ENCODE assay signal across 29 cellular contexts in genomic region chr14:97073622-97074021, GRCh38.
"Had no signal": no experiment of that assay in that cellular context is flagged by ENCODE, and none has a peak within 500 bp of the region (broad histone marks: within the 10 kb centered on the region; RNA-seq: fewer than 3 reads in every experiment).

No MANE protein-coding gene starts in this region.

- H3K79me2 ChIP-seq: parathyroid adenoma had no signal

- H3K36me3 ChIP-seq: ovary, spleen, suprapubic skin, tibial artery, transverse colon, upper lobe of right lung, uterus had no signal

- H3K9ac ChIP-seq: parathyroid adenoma had no signal

- H3K4me3 ChIP-seq: ovary, psoas muscle, skin epidermis, smooth muscle cell, spleen, suprapubic skin, testis, tibial artery, transverse colon, upper lobe of right lung, uterus had no signal

- H3K27ac ChIP-seq: ovary, parathyroid adenoma, psoas muscle, skin epidermis, spleen, suprapubic skin, testis, tibial artery, transverse colon, upper lobe of right lung, uterus had no signal

- H3K4me1 ChIP-seq: parathyroid adenoma, psoas muscle, suprapubic skin, testis, tibial artery, transverse colon, upper lobe of right lung, uterus had no signal

- ATAC-seq: naive thymus-derived CD8-positive, alpha-beta T cell; natural killer cell treated with Interleukin-12 subunit alpha and Interleukin-12 subunit beta and Interleukin-15 and Interleukin-18, amount 100 ng/mL, for 72 hours; psoas muscle; right cardiac atrium; sciatic nerve; stimulated activated memory B cell treated with anti-CD40 and anti-IgM and Interleukin-4, amounts not matched to agents 10 μg/mL and 1 μg/mL and 100 μg/mL, for 72 hours; stimulated activated naive CD8-positive, alpha-beta T cell treated with anti-CD3 and anti-CD28 coated beads, Interleukin-15, amount 100 ng/mL, for 72 hours; stimulated activated naive CD8-positive, alpha-beta T cell treated with anti-CD3 and anti-CD28 coated beads, Interleukin-15, Interleukin-2, amounts not matched to agents 100 U/mL and 50 U/mL, for 24 hours; upper lobe of right lung had no signal

- H3K9me3 ChIP-seq: ovary, psoas muscle, spleen, suprapubic skin, testis, tibial artery, transverse colon, upper lobe of right lung, uterus had no signal

- H3K27me3 ChIP-seq: ovary, suprapubic skin, testis, tibial artery, uterus had no signal

- H2AFZ ChIP-seq: parathyroid adenoma had no signal

- DNase-seq: naive thymus-derived CD8-positive, alpha-beta T cell; nephron progenitor cell; occipital lobe; ovary; posterior cingulate gyrus; psoas muscle; right cardiac atrium; spleen; stimulated activated CD4-positive, alpha-beta T cell treated with anti-CD3 and anti-CD28 coated beads, Interleukin-12 subunit alpha, Interleukin-12 subunit beta, amount 100 ng/mL, for 4 hours; stimulated activated CD4-positive, alpha-beta T cell treated with anti-CD3 and anti-CD28 coated beads, Interleukin-1b, Interleukin-23, amount 100 ng/mL, for 48 hours; stimulated activated CD4-positive, alpha-beta T cell treated with anti-CD3 and anti-CD28 coated beads, Interleukin-4, amount 100 ng/mL, for 1 hour; stimulated activated CD4-positive, alpha-beta T cell treated with anti-CD3 and anti-CD28 coated beads, Interleukin-4, amount 100 ng/mL, for 4 hours; stimulated activated CD8-positive, alpha-beta memory T cell treated with anti-CD3 and anti-CD28 coated beads, Interleukin-4, amount 100 ng/mL, for 48 hours; stimulated activated naive CD4-positive, alpha-beta T cell; stimulated activated naive CD8-positive, alpha-beta T cell treated with anti-CD3 and anti-CD28 coated beads, Interleukin-15, amount 100 ng/mL, for 72 hours; stimulated activated naive CD8-positive, alpha-beta T cell treated with anti-CD3 and anti-CD28 coated beads, Interleukin-15, Interleukin-2, amounts not matched to agents 100 U/mL and 50 U/mL, for 24 hours; substantia nigra; testis; tibial artery; transverse colon; upper lobe of right lung; uterus had no signal

- H3K4me2 ChIP-seq: smooth muscle cell had no signal
